In genomic region chr1:6490181-6491075, GRCh38 we compare ENCODE assay signal across 8 cellular contexts. TPM values are rescaled to one million over a fixed set of nuclear protein-coding genes. Genes with fewer than 3 reads are reported as not detected.
DNase-seq lines count a peak whose midpoint lies in the region; ATAC-seq and TF ChIP-seq lines count a peak whose summit lies in the region.

No MANE protein-coding gene starts in this region.

- peak overlapping the region; percentile 72 for H3K27ac Mint-ChIP-seq in activated CD4-positive, alpha-beta memory T cell treated with anti-CD3 and anti-CD28 coated beads, Interleukin-2, amount 10 ng/mL, durations not matched to agents 7 days and 5 days
- no peak overlapping the region for H3K27ac Mint-ChIP-seq in endothelial cell (ENCODE audit: unreplicated experiment)

- no peaks in the 10 kb centered on the region for H3K9me3 ChIP-seq in mucosa of descending colon

- H3K4me3 ChIP-seq in mucosa of descending colon, result peak overlapping the region; percentile 59

- peak; percentile 43 for ATAC-seq in GM21390 (IDR thresholded peaks at IDR 0.05; ENCODE audit: unreplicated experiment)
- peak; percentile 84 for ATAC-seq in mucosa of descending colon
- ATAC-seq in stimulated activated naive CD8-positive, alpha-beta T cell treated with anti-CD3 and anti-CD28 coated beads, Interleukin-15, Interleukin-2, amounts not matched to agents 100 U/mL and 50 U/mL, for 24 hours, result peak; percentile 61

- CTCF ChIA-PET in activated CD4-positive, alpha-beta memory T cell treated with anti-CD3 and anti-CD28 coated beads, Interleukin-2, amount 10 ng/mL, durations not matched to agents 7 days and 5 days (lab: Charles Lee), result interaction anchor here (0.6 to 4.0 kb wide), 25 partner anchors 8 to 244 kb away, joined by 3 to 30 read pairs (median 4); partner anchors contain the start of genes HES2, NOL9, TAS1R1 and TNFRSF25

- no peaks in the 10 kb centered on the region for H3K36me3 ChIP-seq in mucosa of descending colon (ENCODE audit: low read depth)

- TF ChIP-seq CTCF in endothelial cell (IDR thresholded peaks at IDR 0.05; ENCODE audit: unreplicated experiment) (peak; percentile 25), mucosa of descending colon (IDR thresholded peaks at IDR 0.05) (no peak)

- peaks cover 20% of the 10 kb centered on the region for H3K4me1 Mint-ChIP-seq in activated CD4-positive, alpha-beta memory T cell treated with anti-CD3 and anti-CD28 coated beads, Interleukin-2, amount 10 ng/mL, durations not matched to agents 7 days and 5 days
- peaks cover 31% of the 10 kb centered on the region for H3K4me1 Mint-ChIP-seq in endothelial cell (ENCODE audit: unreplicated experiment)

- peak overlapping the region; percentile 71 for H3K4me3 Mint-ChIP-seq in activated CD4-positive, alpha-beta memory T cell treated with anti-CD3 and anti-CD28 coated beads, Interleukin-2, amount 10 ng/mL, durations not matched to agents 7 days and 5 days
- H3K4me3 Mint-ChIP-seq in endothelial cell (ENCODE audit: unreplicated experiment), result peak overlapping the region; percentile 37

- peak; percentile 33 for DNase-seq in COR-L47 (lab: John Stamatoyannopoulos, UW)
- DNase-seq in NCI-H1105 (lab: John Stamatoyannopoulos, UW), result peak; percentile 43
- peak; percentile 72 for DNase-seq in activated CD4-positive, alpha-beta memory T cell treated with anti-CD3 and anti-CD28 coated beads, Interleukin-2, amount 10 ng/mL, durations not matched to agents 7 days and 5 days
- DNase-seq in endothelial cell (ENCODE audit: low spot score), result peak; percentile 68
- peak; percentile 81 to 89 (median 85) for DNase-seq in mucosa of descending colon
- peak; percentile 76 for DNase-seq in stimulated activated naive CD8-positive, alpha-beta T cell treated with anti-CD3 and anti-CD28 coated beads, Interleukin-15, Interleukin-2, amounts not matched to agents 100 U/mL and 50 U/mL, for 24 hours
- DNase-seq in NCI-H187 treated with DMSO at 0.1 percent for 48 hours (lab: John Stamatoyannopoulos, UW), result no peak

- H3K4me1 ChIP-seq in mucosa of descending colon (ENCODE audit: low read depth), result peaks cover 32% of the 10 kb centered on the region

- H3K9me3 Mint-ChIP-seq in activated CD4-positive, alpha-beta memory T cell treated with anti-CD3 and anti-CD28 coated beads, Interleukin-2, amount 10 ng/mL, durations not matched to agents 7 days and 5 days, result no peaks in the 10 kb centered on the region
- H3K9me3 Mint-ChIP-seq in endothelial cell (ENCODE audit: unreplicated experiment), result no peaks in the 10 kb centered on the region

- no peaks in the 10 kb centered on the region for H3K36me3 Mint-ChIP-seq in activated CD4-positive, alpha-beta memory T cell treated with anti-CD3 and anti-CD28 coated beads, Interleukin-2, amount 10 ng/mL, durations not matched to agents 7 days and 5 days (ENCODE audit: low read depth)
- H3K36me3 Mint-ChIP-seq in endothelial cell (ENCODE audit: low read depth, unreplicated experiment), result peaks cover 4% of the 10 kb centered on the region

- POLR2A ChIA-PET in activated CD4-positive, alpha-beta memory T cell treated with anti-CD3 and anti-CD28 coated beads, Interleukin-2, amount 10 ng/mL, durations not matched to agents 7 days and 5 days (lab: Charles Lee), result interaction anchor here (0.8 to 2.5 kb wide), 13 partner anchors 9 to 295 kb away, joined by 3 to 13 read pairs (median 5); partner anchors contain the start of genes CAMTA1, KLHL21, NOL9 and TAS1R1

- intact Hi-C loops in mucosa of descending colon (cut with DNase I, micrococcal nuclease), result no loop called here

- H3K27me3 Mint-ChIP-seq in activated CD4-positive, alpha-beta memory T cell treated with anti-CD3 and anti-CD28 coated beads, Interleukin-2, amount 10 ng/mL, durations not matched to agents 7 days and 5 days, result peaks cover 12% of the 10 kb centered on the region
- H3K27me3 Mint-ChIP-seq in endothelial cell (ENCODE audit: unreplicated experiment), result peaks cover 19% of the 10 kb centered on the region

RNA-seq across cellular contexts. Expression of gene PLEKHG5, which starts 1.0 kb away (rescaled TPM):
- total RNA-seq in activated CD4-positive, alpha-beta memory T cell treated with anti-CD3 and anti-CD28 coated beads, Interleukin-2, amount 10 ng/mL, durations not matched to agents 7 days and 5 days, result 1 to 10 TPM; 1.7 to 2.3 TPM
- total RNA-seq in endothelial cell (ENCODE audit: unreplicated experiment) (109 TPM), mucosa of descending colon (10 to 100 TPM; 20.1 to 32.9 (median 20.2) TPM)

RNA-seq across cellular contexts. Expression of gene TNFRSF25, which starts 24.5 kb away (rescaled TPM):
- total RNA-seq in activated CD4-positive, alpha-beta memory T cell treated with anti-CD3 and anti-CD28 coated beads, Interleukin-2, amount 10 ng/mL, durations not matched to agents 7 days and 5 days, result 10 to 100 TPM; 82.9 to 85.1 TPM
- total RNA-seq in endothelial cell (ENCODE audit: unreplicated experiment) (104 TPM), mucosa of descending colon (10 to 100 TPM; 18.3 to 45.1 (median 35.3) TPM)

Comparison
In these comparisons a context has a peak if more than half of its experiments do, and no peak if none do; other contexts are left out.
1. RNA of gene PLEKHG5, which starts 1.0 kb away (total RNA-seq): 109 TPM in endothelial cell (single experiment) and 20.1 to 32.9 TPM in mucosa of descending colon; 1.7 to 2.3 TPM in activated CD4-positive, alpha-beta memory T cell treated with anti-CD3 and anti-CD28 coated beads, Interleukin-2, amount 10 ng/mL, durations not matched to agents 7 days and 5 days; every median in the first group is over 4 times any median in the second.
2. Peak in every context shown above with its lines, with median percentiles within 50 percentile points of each other: ATAC-seq.